8 cellular contexts compared by ENCODE assay signal in genomic region chr17:5419959-5420653, GRCh38. TPM values are rescaled to one million over a fixed set of nuclear protein-coding genes. Genes with fewer than 3 reads are reported as not detected.
DNase-seq lines count a peak whose midpoint lies in the region; ATAC-seq and TF ChIP-seq lines count a peak whose summit lies in the region.

TSS of gene RPAIN (plus strand) at chr17:5420182. CDS start at chr17:5420211, 29 bp downstream.

- H3K27me3 ChIP-seq in liver (ENCODE audit: control insufficient read depth in 4 of 4, insufficient read depth in 4 of 4, low read length in 3 of 4) = no peaks in the 10 kb centered on the region

- TF ChIP-seq CTCF in AG09319 (IDR thresholded peaks at IDR 0.05; ENCODE audit: low read depth, low read length) (no peak), liver (IDR thresholded peaks at IDR 0.05; ENCODE audit: low read depth, low read length, missing input control) (no peak)

- peaks cover 3 to 29% (median 23%) of the 10 kb centered on the region in 4 donors for H3K4me1 ChIP-seq in liver (ENCODE audit: control insufficient read depth in 4 of 4, insufficient read depth in 4 of 4, low read length in 3 of 4)

- peak within 1 kb of the TSS; percentile 89 to 96 (median 90) for H3K4me3 ChIP-seq in liver (ENCODE audit: low read depth in 1 of 3, low read length in 3 of 3)

- peaks cover 0 to 32% (median 29%) of the 10 kb centered on the region in 4 donors for H3K36me3 ChIP-seq in liver (ENCODE audit: control insufficient read depth in 4 of 4, insufficient read depth in 3 of 4, low read depth in 1 of 4, low read length in 3 of 4)

- peak; percentile 40 to 46 for TF ChIP-seq RAD21 in liver (IDR thresholded peaks at IDR 0.05)

- H3K9ac ChIP-seq in liver (ENCODE audit: low read depth in 1 of 2, low read length in 2 of 2) = peak within 1 kb of the TSS; percentile 94 to 98

- DNase-seq in AG09319 (ENCODE audit: extremely low read depth, low read depth) (peak; percentile 44), NCI-H460 (ENCODE audit: extremely low read depth, low read depth) (peak; percentile 81), dedifferentiated amniotic fluid mesenchymal stem cell (ENCODE audit: extremely low spot score) (peak; percentile 70)
- DNase-seq in activated CD4-positive, alpha-beta T cell treated with anti-CD3 and anti-CD28 coated beads for 24 hours (ENCODE audit: low read depth in 2 of 2) = peak; percentile 72 to 74
- DNase-seq in stimulated activated CD4-positive, alpha-beta T cell treated with anti-CD3 and anti-CD28 coated beads, Interleukin-4, amount 100 ng/mL, for 4 hours = peak; percentile 76 to 86

- peak within 1 kb of the TSS; percentile 98 to 99 for H3K27ac ChIP-seq in liver (ENCODE audit: low read depth in 1 of 2, low read length in 2 of 2)

- no peaks in the 10 kb centered on the region for H3K9me3 ChIP-seq in liver (ENCODE audit: control insufficient read depth in 4 of 4, low read length in 3 of 4)

- under 1% methylated on average over 41 of the region's 41 CpGs for WGBS in liver

- ATAC-seq in GM19023 (IDR thresholded peaks at IDR 0.05; ENCODE audit: unreplicated experiment) (peak; percentile 60), HG03196 (IDR thresholded peaks at IDR 0.05; ENCODE audit: unreplicated experiment) (peak; percentile 64)

TF ChIP-seq in liver, 16 proteins besides CTCF, POLR2A, EP300 and RAD21:
- TF ChIP-seq FOXA2 (IDR thresholded peaks at IDR 0.05) (peak; percentile 15), HNF4G (IDR thresholded peaks at IDR 0.05) (no peak), JUND (IDR thresholded peaks at IDR 0.05) (no peak), HNF4A (conservative IDR thresholded peaks at IDR 0.05) (peak; percentile 39 to 51), RXRA (IDR thresholded peaks at IDR 0.05) (peak; percentile 35 to 59), EGR1 (IDR thresholded peaks at IDR 0.05; ENCODE audit: low read depth in 2 of 2) (no peak), FOXA1 (IDR thresholded peaks at IDR 0.05) (no peak), MAX (IDR thresholded peaks at IDR 0.05) (peak; percentile 99), SP1 (IDR thresholded peaks at IDR 0.05) (peak; percentile 51), ZBTB33 (IDR thresholded peaks at IDR 0.05) (peak; percentile 77), GABPA (IDR thresholded peaks at IDR 0.05 in 1 of 2, conservative IDR thresholded peaks at IDR 0.05 in 1 of 2) (peak in 1 of 2 donors; percentile 83), TAF1 (conservative IDR thresholded peaks at IDR 0.05) (peak; percentile 93), YY1 (IDR thresholded peaks at IDR 0.05) (peak; percentile 73), NR2F2 (IDR thresholded peaks at IDR 0.05) (no peak), REST (IDR thresholded peaks at IDR 0.05) (peak; percentile 24), ATF3 (IDR thresholded peaks at IDR 0.05) (no peak)

RNA-seq across cellular contexts. Expression of gene RPAIN, which starts in this region (rescaled TPM):
- total RNA-seq in NCI-H460 (2014; rRNA removed; shearing (Covaris generic)) = 58.9 and 78.3 TPM in 2 replicates
- polyA plus RNA-seq in NCI-H460 (2014; cell fraction: nucleus; rRNA removed) = 167 and 196 TPM in 2 replicates
- total RNA-seq in liver = 10 to 100 TPM; 21.7 to 37.0 TPM
- polyA plus RNA-seq in liver = 10 to 100 TPM; 10.9 to 34.0 TPM

Comparison
In these comparisons a context has a peak if more than half of its experiments do, and no peak if none do; other contexts are left out.
1. Peak in every context shown above with its lines: DNase-seq, ATAC-seq, H3K4me3 ChIP-seq and H3K27ac ChIP-seq.